27 cellular contexts compared by ENCODE assay signal in the genomic region with DNA sequence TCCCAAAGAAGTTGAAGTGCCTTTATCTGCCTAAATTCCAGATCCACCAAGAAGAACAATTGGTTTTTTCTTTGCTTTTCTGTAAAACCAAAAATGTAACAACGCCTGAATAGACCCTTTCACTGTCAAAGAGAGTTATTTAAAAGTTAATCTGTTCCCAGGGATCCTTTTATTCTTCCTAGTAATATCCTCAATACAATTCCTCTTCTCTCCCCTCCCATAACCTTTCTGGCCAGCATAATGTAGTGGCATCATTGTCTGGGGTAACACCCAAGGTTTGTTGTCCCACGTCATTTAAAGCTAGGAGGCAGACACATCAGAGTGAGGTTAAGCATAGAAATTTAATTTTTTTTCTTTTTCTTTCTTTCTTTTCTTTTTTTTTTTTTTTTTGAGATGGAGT. TPM values are rescaled to one million over a fixed set of nuclear protein-coding genes. Genes with fewer than 3 reads are reported as not detected.
"Had no signal": no experiment of that assay in that cellular context is flagged by ENCODE, and none has a peak within 500 bp of the region (broad histone marks: within the 10 kb centered on the region; RNA-seq: fewer than 3 reads in every experiment).

No MANE protein-coding gene starts in this region.

- H3K4me3 Mint-ChIP-seq: activated B cell treated with CpG ODN at 0.5 μM for 24 hours; activated CD4-positive, alpha-beta memory T cell treated with anti-CD3 and anti-CD28 coated beads, Interleukin-2, amount 10 ng/mL, durations not matched to agents 7 days and 5 days; activated CD4-positive, alpha-beta T cell treated with anti-CD3 and anti-CD28 coated beads, Interleukin-2, amount 10 ng/mL, durations not matched to agents 7 days and 5 days; activated naive CD4-positive, alpha-beta T cell treated with anti-CD3 and anti-CD28 coated beads for 36 hours; activated naive CD8-positive, alpha-beta T cell; activated T-helper 17 cell treated with anti-CD3 and anti-CD28 coated beads, Interleukin-2, amount 50 U/mL, for 72 hours; brain; central memory CD8-positive, alpha-beta T cell had no signal

- H3K27ac Mint-ChIP-seq: activated B cell treated with CpG ODN at 0.5 μM for 24 hours; activated CD4-positive, alpha-beta memory T cell treated with anti-CD3 and anti-CD28 coated beads, Interleukin-2, amount 10 ng/mL, durations not matched to agents 7 days and 5 days; activated CD4-positive, alpha-beta T cell treated with anti-CD3 and anti-CD28 coated beads, Interleukin-2, amount 10 ng/mL, durations not matched to agents 7 days and 5 days; activated naive CD4-positive, alpha-beta T cell treated with anti-CD3 and anti-CD28 coated beads for 36 hours; activated naive CD8-positive, alpha-beta T cell; activated T-helper 17 cell treated with anti-CD3 and anti-CD28 coated beads, Interleukin-2, amount 50 U/mL, for 72 hours; brain had no signal

- H3K9me3 ChIP-seq: Peyer's patch had no signal

- DNase-seq: activated B cell treated with CpG ODN at 0.5 μM for 24 hours; activated CD4-positive, alpha-beta memory T cell treated with anti-CD3 and anti-CD28 coated beads, Interleukin-2, amount 10 ng/mL, durations not matched to agents 7 days and 5 days; activated CD4-positive, alpha-beta T cell treated with anti-CD3 and anti-CD28 coated beads, Interleukin-2, amount 10 ng/mL, durations not matched to agents 7 days and 5 days; activated gamma-delta T cell; activated naive CD4-positive, alpha-beta T cell treated with anti-CD3 and anti-CD28 coated beads for 36 hours; activated T-cell treated with anti-CD3 and anti-CD28 coated beads for 4 hours; activated T-cell treated with anti-CD3 and anti-CD28 coated beads, Interleukin-2, amount 50 U/mL, for 48 hours; amygdala; NCI-H146; NCI-H2029; NCI-H2107; NCI-H2171 treated with DMSO at 0.1 percent for 48 hours; NCI-H345; NCI-H510A; NCI-H526 treated with DMSO at 0.1 percent for 48 hours; NCI-H82; Peyer's patch; SHP77; T-helper 2 cell; T1000 had no signal

- H3K9me3 Mint-ChIP-seq: activated B cell treated with CpG ODN at 0.5 μM for 24 hours; activated CD4-positive, alpha-beta memory T cell treated with anti-CD3 and anti-CD28 coated beads, Interleukin-2, amount 10 ng/mL, durations not matched to agents 7 days and 5 days; activated T-helper 17 cell treated with anti-CD3 and anti-CD28 coated beads, Interleukin-2, amount 50 U/mL, for 72 hours; central memory CD8-positive, alpha-beta T cell had no signal

- H3K27ac ChIP-seq: Peyer's patch, RWPE1 had no signal

- H3K4me1 ChIP-seq: Peyer's patch had no signal

- H3K27me3 Mint-ChIP-seq: activated B cell treated with CpG ODN at 0.5 μM for 24 hours; activated CD4-positive, alpha-beta T cell treated with anti-CD3 and anti-CD28 coated beads, Interleukin-2, amount 10 ng/mL, durations not matched to agents 7 days and 5 days had no signal

- H3K4me1 Mint-ChIP-seq: activated CD4-positive, alpha-beta memory T cell treated with anti-CD3 and anti-CD28 coated beads, Interleukin-2, amount 10 ng/mL, durations not matched to agents 7 days and 5 days; activated CD4-positive, alpha-beta T cell treated with anti-CD3 and anti-CD28 coated beads, Interleukin-2, amount 10 ng/mL, durations not matched to agents 7 days and 5 days; activated T-helper 17 cell treated with anti-CD3 and anti-CD28 coated beads, Interleukin-2, amount 50 U/mL, for 72 hours; brain; central memory CD8-positive, alpha-beta T cell had no signal

- ATAC-seq: activated T-helper 17 cell treated with anti-CD3 and anti-CD28 coated beads, Interleukin-2, amount 50 U/mL, for 72 hours had no signal

- H3K36me3 ChIP-seq: Peyer's patch had no signal

- H3K27me3 ChIP-seq: Peyer's patch had no signal

- H3K36me3 Mint-ChIP-seq: activated naive CD8-positive, alpha-beta T cell; brain had no signal

- H3K4me3 ChIP-seq: Peyer's patch had no signal

RNA-seq across cellular contexts. Expression of a gene that starts 39.9 kb away (rescaled TPM):
- total RNA-seq: activated B cell treated with CpG ODN at 0.5 μM for 24 hours; activated CD4-positive, alpha-beta memory T cell treated with anti-CD3 and anti-CD28 coated beads, Interleukin-2, amount 10 ng/mL, durations not matched to agents 7 days and 5 days; activated CD4-positive, alpha-beta T cell treated with anti-CD3 and anti-CD28 coated beads, Interleukin-2, amount 10 ng/mL, durations not matched to agents 7 days and 5 days; activated CD8-positive, alpha-beta memory T cell treated with anti-CD3 and anti-CD28 coated beads for 36 hours; activated naive CD4-positive, alpha-beta T cell treated with anti-CD3 and anti-CD28 coated beads for 36 hours; activated T-helper 17 cell treated with anti-CD3 and anti-CD28 coated beads, Interleukin-2, amount 50 U/mL, for 72 hours; astrocyte had no signal

RNA-seq across cellular contexts. Expression of a gene that starts 54.5 kb away (rescaled TPM):
- total RNA-seq: activated B cell treated with CpG ODN at 0.5 μM for 24 hours; activated CD4-positive, alpha-beta memory T cell treated with anti-CD3 and anti-CD28 coated beads, Interleukin-2, amount 10 ng/mL, durations not matched to agents 7 days and 5 days; activated CD4-positive, alpha-beta T cell treated with anti-CD3 and anti-CD28 coated beads, Interleukin-2, amount 10 ng/mL, durations not matched to agents 7 days and 5 days; activated CD8-positive, alpha-beta memory T cell treated with anti-CD3 and anti-CD28 coated beads for 36 hours; activated naive CD4-positive, alpha-beta T cell treated with anti-CD3 and anti-CD28 coated beads for 36 hours; activated T-helper 17 cell treated with anti-CD3 and anti-CD28 coated beads, Interleukin-2, amount 50 U/mL, for 72 hours; astrocyte had no signal
